ENCODE assay signal across 7 cellular contexts in the genomic region with DNA sequence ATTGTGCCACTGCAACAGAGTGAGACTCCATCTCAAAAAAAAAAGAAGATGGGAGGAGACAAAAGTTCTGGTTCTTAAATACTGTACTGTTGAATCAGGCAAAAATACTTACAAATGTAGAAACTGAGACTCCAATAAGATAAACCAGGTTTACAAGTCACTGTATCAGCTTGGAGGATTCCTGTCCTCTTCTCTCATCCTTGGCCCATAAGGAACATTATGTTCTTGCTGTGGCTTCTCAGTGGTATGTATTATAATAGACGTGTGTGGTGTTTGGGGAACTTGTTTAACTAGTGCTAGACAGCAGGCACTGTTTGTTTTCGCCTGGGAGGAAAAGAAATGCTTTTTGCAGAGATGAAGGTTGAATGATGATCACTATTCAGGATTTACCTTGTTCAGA. TPM values are rescaled to one million over a fixed set of nuclear protein-coding genes. Genes with fewer than 3 reads are reported as not detected.
DNase-seq lines count a peak whose midpoint lies in the region; ATAC-seq and TF ChIP-seq lines count a peak whose summit lies in the region.
"Not testable (repeated sequence)": the region's sequence is repeated elsewhere in the genome, so short reads cannot be mapped to it uniquely, and the experiment has no call there.

No MANE protein-coding gene starts in this region.

- H3K27ac ChIP-seq in CD4-positive, CD25-positive, alpha-beta regulatory T cell (ENCODE audit: insufficient read depth, low read length, poor library complexity, severe bottlenecking), result not testable (repeated sequence)
- peak overlapping the region; percentile 78 for H3K27ac ChIP-seq in VCaP

- not testable (repeated sequence) for H3K9me3 ChIP-seq in CD4-positive, CD25-positive, alpha-beta regulatory T cell (ENCODE audit: control insufficient read depth in 2 of 2, low read length in 2 of 2)

- not testable (repeated sequence) for H3K27me3 Mint-ChIP-seq in CD4-positive, CD25-positive, alpha-beta regulatory T cell; nephron progenitor cell (ENCODE audit: low read depth, poor library complexity)

- DNase-seq in CD4-positive, CD25-positive, alpha-beta regulatory T cell; nephron progenitor cell: not testable (repeated sequence)
- DNase-seq in choroid plexus epithelial cell (ENCODE audit: low read depth) (peak; percentile 75), fibroblast of villous mesenchyme (ENCODE audit: low read depth) (peak; percentile 51), iris pigment epithelial cell (ENCODE audit: low read depth) (peak; percentile 74), skeletal muscle cell (ENCODE audit: low read depth) (peak; percentile 21)

- H3K9me3 Mint-ChIP-seq in CD4-positive, CD25-positive, alpha-beta regulatory T cell; nephron progenitor cell: not testable (repeated sequence)

- H3K4me3 ChIP-seq in CD4-positive, CD25-positive, alpha-beta regulatory T cell (ENCODE audit: low read depth, low read length); choroid plexus epithelial cell (ENCODE audit: low read depth, low read length); fibroblast of villous mesenchyme (ENCODE audit: low read depth, low read length); skeletal muscle cell (ENCODE audit: low read depth, low read length): not testable (repeated sequence)

- H3K36me3 Mint-ChIP-seq in CD4-positive, CD25-positive, alpha-beta regulatory T cell, result peaks cover 25% of the 10 kb centered on the region
- peaks cover 33% of the 10 kb centered on the region for H3K36me3 Mint-ChIP-seq in nephron progenitor cell (ENCODE audit: low read depth)

- peaks cover 25 to 63% (median 39%) of the 10 kb centered on the region in 4 donors for H3K4me1 Mint-ChIP-seq in CD4-positive, CD25-positive, alpha-beta regulatory T cell
- H3K4me1 Mint-ChIP-seq in nephron progenitor cell, result peaks cover 30% of the 10 kb centered on the region

- TF ChIP-seq CTCF in VCaP (conservative IDR thresholded peaks at IDR 0.05); choroid plexus epithelial cell (conservative IDR thresholded peaks at IDR 0.05; ENCODE audit: low read depth, low read length); fibroblast of villous mesenchyme (IDR thresholded peaks at IDR 0.05; ENCODE audit: insufficient read depth, low read depth, low read length); nephron progenitor cell (IDR thresholded peaks at IDR 0.05): not testable (repeated sequence)

- not testable (repeated sequence) for H3K36me3 ChIP-seq in CD4-positive, CD25-positive, alpha-beta regulatory T cell (ENCODE audit: control insufficient read depth, insufficient read depth, low read length)

- not testable (repeated sequence) for H3K27me3 ChIP-seq in CD4-positive, CD25-positive, alpha-beta regulatory T cell (ENCODE audit: control insufficient read depth, insufficient read depth, low read length)

- H3K4me1 ChIP-seq in CD4-positive, CD25-positive, alpha-beta regulatory T cell (ENCODE audit: control insufficient read depth, insufficient read depth, low read length, poor library complexity, severe bottlenecking), result not testable (repeated sequence)

- not testable (repeated sequence) for H3K4me3 Mint-ChIP-seq in CD4-positive, CD25-positive, alpha-beta regulatory T cell; nephron progenitor cell

- H3K27ac Mint-ChIP-seq in CD4-positive, CD25-positive, alpha-beta regulatory T cell, result peak overlapping the region in 2 of 3 donors; percentile 15 to 16
- H3K27ac Mint-ChIP-seq in nephron progenitor cell, result peak overlapping the region; percentile 29

- ATAC-seq in CD4-positive, CD25-positive, alpha-beta regulatory T cell (ENCODE audit: low read depth in 2 of 2), result not testable (repeated sequence)

RNA-seq across cellular contexts. Expression of a gene that starts 7.7 kb away (rescaled TPM):
- 91.2 TPM for total RNA-seq in CD4-positive, CD25-positive, alpha-beta regulatory T cell
- polyA plus RNA-seq in CD4-positive, CD25-positive, alpha-beta regulatory T cell, result 10 to 100 TPM; 27.4 to 31.7 (median 28.8) TPM
- total RNA-seq in fibroblast of villous mesenchyme, result 74.4 and 112 TPM in 2 replicates

RNA-seq across cellular contexts. Expression of a gene that starts 45.3 kb away (rescaled TPM):
- 109 TPM for total RNA-seq in CD4-positive, CD25-positive, alpha-beta regulatory T cell
- polyA plus RNA-seq in CD4-positive, CD25-positive, alpha-beta regulatory T cell, result 1 to 10 TPM in 3 of 4 donors, under 1 TPM in 1; 0.42 to 2.6 (median 1.5) TPM
- 30.9 and 39.3 TPM in 2 replicates for total RNA-seq in fibroblast of villous mesenchyme
